ENCODE assay signal across 19 cellular contexts in genomic region chr4:120902925-120903324, GRCh38. TPM values are rescaled to one million over a fixed set of nuclear protein-coding genes. Genes with fewer than 3 reads are reported as not detected.
DNase-seq lines count a peak whose midpoint lies in the region; ATAC-seq and TF ChIP-seq lines count a peak whose summit lies in the region.
"Had no signal": no experiment of that assay in that cellular context is flagged by ENCODE, and none has a peak within 500 bp of the region (broad histone marks: within the 10 kb centered on the region; RNA-seq: fewer than 3 reads in every experiment).

No MANE protein-coding gene starts in this region.

- H3K4me3 Mint-ChIP-seq in activated CD8-positive, alpha-beta T cell treated with anti-CD3 and anti-CD28 coated beads for 36 hours, result no peak overlapping the region
- no peak overlapping the region for H3K4me3 Mint-ChIP-seq in activated CD8-positive, alpha-beta T cell treated with anti-CD3 and anti-CD28 coated beads, Interleukin-2, amount 10 ng/mL, durations not matched to agents 7 days and 5 days
- H3K4me3 Mint-ChIP-seq: IgD-negative memory B cell had no signal

- H3K36me3 Mint-ChIP-seq in activated CD8-positive, alpha-beta T cell treated with anti-CD3 and anti-CD28 coated beads for 36 hours (ENCODE audit: low read depth), result peaks cover 2% of the 10 kb centered on the region
- H3K36me3 Mint-ChIP-seq in activated CD8-positive, alpha-beta T cell treated with anti-CD3 and anti-CD28 coated beads, Interleukin-2, amount 10 ng/mL, durations not matched to agents 7 days and 5 days (ENCODE audit: low read depth), result no peaks in the 10 kb centered on the region
- H3K36me3 Mint-ChIP-seq: IgD-negative memory B cell had no signal

- POLR2A ChIA-PET in activated CD8-positive, alpha-beta T cell treated with anti-CD3 and anti-CD28 coated beads for 36 hours (lab: Charles Lee), result no interaction called here
- POLR2A ChIA-PET in activated CD8-positive, alpha-beta T cell treated with anti-CD3 and anti-CD28 coated beads, Interleukin-2, amount 10 ng/mL, durations not matched to agents 7 days and 5 days (lab: Charles Lee), result no interaction called here

- ATAC-seq in activated CD8-positive, alpha-beta T cell treated with anti-CD3 and anti-CD28 coated beads for 36 hours, result peak; percentile 79
- ATAC-seq in activated CD8-positive, alpha-beta T cell treated with anti-CD3 and anti-CD28 coated beads, Interleukin-2, amount 10 ng/mL, durations not matched to agents 7 days and 5 days, result no peak
- no peak for ATAC-seq in HG02642 (IDR thresholded peaks at IDR 0.05; ENCODE audit: poor library complexity, unreplicated experiment)
- ATAC-seq: A549, GM12878, Panc1 had no signal

- H3K4me1 Mint-ChIP-seq in activated CD8-positive, alpha-beta T cell treated with anti-CD3 and anti-CD28 coated beads for 36 hours (ENCODE audit: low read depth), result peaks cover 7% of the 10 kb centered on the region
- no peaks in the 10 kb centered on the region for H3K4me1 Mint-ChIP-seq in activated CD8-positive, alpha-beta T cell treated with anti-CD3 and anti-CD28 coated beads, Interleukin-2, amount 10 ng/mL, durations not matched to agents 7 days and 5 days (ENCODE audit: low read depth)
- H3K4me1 Mint-ChIP-seq: IgD-negative memory B cell had no signal

- no peak overlapping the region for H3K27ac Mint-ChIP-seq in activated CD8-positive, alpha-beta T cell treated with anti-CD3 and anti-CD28 coated beads for 36 hours
- H3K27ac Mint-ChIP-seq in activated CD8-positive, alpha-beta T cell treated with anti-CD3 and anti-CD28 coated beads, Interleukin-2, amount 10 ng/mL, durations not matched to agents 7 days and 5 days, result no peak overlapping the region
- H3K27ac Mint-ChIP-seq: IgD-negative memory B cell had no signal

- DNase-seq in activated CD8-positive, alpha-beta T cell treated with anti-CD3 and anti-CD28 coated beads for 36 hours, result peak; percentile 35
- no peak for DNase-seq in activated CD8-positive, alpha-beta T cell treated with anti-CD3 and anti-CD28 coated beads, Interleukin-2, amount 10 ng/mL, durations not matched to agents 7 days and 5 days
- peak; percentile 8 for DNase-seq in stimulated activated CD4-positive, alpha-beta T cell treated with anti-CD3 and anti-CD28 coated beads, Interleukin-1b, Interleukin-23, amount 100 ng/mL, for 48 hours
- no peak for DNase-seq in stimulated activated CD4-positive, alpha-beta T cell treated with anti-CD3 and anti-CD28 coated beads, Interleukin-12 subunit alpha, Interleukin-12 subunit beta, amount 100 ng/mL, for 4 hours
- peak; percentile 22 for DNase-seq in myocyte (ENCODE audit: low read depth)
- no peak for DNase-seq in anterior cingulate cortex (lab: John Stamatoyannopoulos, UW)
- DNase-seq: C1 segment of cervical spinal cord, DMS79 treated with DMSO at 0.1 percent for 48 hours, Kasumi-1, NCI-H1105, NCI-H1694 treated with DMSO at 0.1 percent for 48 hours, NCI-H2107, NCI-H226, NCI-H524 treated with DMSO at 0.1 percent for 48 hours had no signal

- intact Hi-C loops in activated CD8-positive, alpha-beta T cell treated with anti-CD3 and anti-CD28 coated beads for 36 hours (cut with micrococcal nuclease), result no loop called here

- no peak for TF ChIP-seq CTCF in activated CD8-positive, alpha-beta T cell treated with anti-CD3 and anti-CD28 coated beads for 36 hours (IDR thresholded peaks at IDR 0.05)

- CTCF ChIA-PET in activated CD8-positive, alpha-beta T cell treated with anti-CD3 and anti-CD28 coated beads for 36 hours (lab: Charles Lee), result interaction anchor here (1.4 to 1.6 kb wide), 2 partner anchors 9 to 29 kb away, joined by 4 read pairs; no protein-coding TSS in a partner anchor
- CTCF ChIA-PET in activated CD8-positive, alpha-beta T cell treated with anti-CD3 and anti-CD28 coated beads, Interleukin-2, amount 10 ng/mL, durations not matched to agents 7 days and 5 days (lab: Charles Lee), result no interaction called here

- no peaks in the 10 kb centered on the region for H3K9me3 Mint-ChIP-seq in activated CD8-positive, alpha-beta T cell treated with anti-CD3 and anti-CD28 coated beads for 36 hours
- no peaks in the 10 kb centered on the region for H3K9me3 Mint-ChIP-seq in activated CD8-positive, alpha-beta T cell treated with anti-CD3 and anti-CD28 coated beads, Interleukin-2, amount 10 ng/mL, durations not matched to agents 7 days and 5 days (ENCODE audit: insufficient read depth)
- H3K9me3 Mint-ChIP-seq: IgD-negative memory B cell had no signal

- H3K27me3 Mint-ChIP-seq in activated CD8-positive, alpha-beta T cell treated with anti-CD3 and anti-CD28 coated beads for 36 hours, result no peaks in the 10 kb centered on the region
- H3K27me3 Mint-ChIP-seq in activated CD8-positive, alpha-beta T cell treated with anti-CD3 and anti-CD28 coated beads, Interleukin-2, amount 10 ng/mL, durations not matched to agents 7 days and 5 days (ENCODE audit: low read depth), result no peaks in the 10 kb centered on the region
- H3K27me3 Mint-ChIP-seq: IgD-negative memory B cell had no signal

RNA-seq across cellular contexts. Expression of gene PRDM5, which starts 19.6 kb away (rescaled TPM):
- total RNA-seq in activated CD8-positive, alpha-beta T cell treated with anti-CD3 and anti-CD28 coated beads for 36 hours, result under 1 TPM; 0.51 to 0.52 TPM
- under 1 TPM; 0.05 to 0.16 TPM for total RNA-seq in activated CD8-positive, alpha-beta T cell treated with anti-CD3 and anti-CD28 coated beads, Interleukin-2, amount 10 ng/mL, durations not matched to agents 7 days and 5 days
- total RNA-seq in myocyte, result 12.3 and 13.3 TPM in 2 replicates
- polyA plus RNA-seq in myocyte (2012), result 4.6 TPM
- total RNA-seq: GM12878 had no signal
- polyA plus RNA-seq: IgD-negative memory B cell had no signal

Comparison
In these comparisons a context has a peak if more than half of its experiments do, and no peak if none do; other contexts are left out.
1. DNase-seq: peak in activated CD8-positive, alpha-beta T cell treated with anti-CD3 and anti-CD28 coated beads for 36 hours (single experiment), stimulated activated CD4-positive, alpha-beta T cell treated with anti-CD3 and anti-CD28 coated beads, Interleukin-1b, Interleukin-23, amount 100 ng/mL, for 48 hours (single experiment) and myocyte (single experiment); none in activated CD8-positive, alpha-beta T cell treated with anti-CD3 and anti-CD28 coated beads, Interleukin-2, amount 10 ng/mL, durations not matched to agents 7 days and 5 days (single experiment), stimulated activated CD4-positive, alpha-beta T cell treated with anti-CD3 and anti-CD28 coated beads, Interleukin-12 subunit alpha, Interleukin-12 subunit beta, amount 100 ng/mL, for 4 hours (single experiment) and anterior cingulate cortex (0 of 58).